8 cellular contexts compared by ENCODE assay signal in genomic region chr20:21102691-21103311, GRCh38. TPM values are rescaled to one million over a fixed set of nuclear protein-coding genes. Genes with fewer than 3 reads are reported as not detected.
DNase-seq lines count a peak whose midpoint lies in the region; ATAC-seq and TF ChIP-seq lines count a peak whose summit lies in the region.

No MANE protein-coding gene starts in this region.

- H3K4me1 ChIP-seq in ovary (ENCODE audit: insufficient read depth): peaks cover 3% of the 10 kb centered on the region

- H3K36me3 ChIP-seq in ovary: no peaks in the 10 kb centered on the region

- no peak overlapping the region for H3K27ac ChIP-seq in ovary

- no peak for TF ChIP-seq POLR2A in ovary (IDR thresholded peaks at IDR 0.05)

- H3K27me3 Mint-ChIP-seq in glutamatergic neuron (ENCODE audit: unreplicated experiment): peaks cover 40% of the 10 kb centered on the region

- POLR2A ChIA-PET in HEK293T (lab: Yijun Ruan, JAX): no interaction called here

- intact Hi-C loops in ovary (cut with DNase I): no loop called here

- H3K4me3 Mint-ChIP-seq in glutamatergic neuron (ENCODE audit: unreplicated experiment): peak overlapping the region; percentile 78

- H3K4me1 Mint-ChIP-seq in glutamatergic neuron (ENCODE audit: low read depth, unreplicated experiment): peaks cover 7% of the 10 kb centered on the region

- H3K27ac Mint-ChIP-seq in glutamatergic neuron (ENCODE audit: unreplicated experiment): no peak overlapping the region

- peaks cover 4% of the 10 kb centered on the region for H3K27me3 ChIP-seq in ovary

- H3K9me3 Mint-ChIP-seq in glutamatergic neuron (ENCODE audit: unreplicated experiment): peaks cover 8% of the 10 kb centered on the region

- H3K36me3 Mint-ChIP-seq in glutamatergic neuron (ENCODE audit: unreplicated experiment): no peaks in the 10 kb centered on the region

- H3K4me3 ChIP-seq in WI38 (ENCODE audit: low read depth, low read length) (0 out of 2 replicates have a peak overlapping the region, but pooled peaks have one; percentile 8), ovary (peak overlapping the region; percentile 11)

- CTCF ChIA-PET in HEK293T (lab: Yijun Ruan, JAX): no interaction called here

- TF ChIP-seq CTCF in WI38 (IDR thresholded peaks at IDR 0.05; ENCODE audit: low read depth, low read length) (no peak), glutamatergic neuron (IDR thresholded peaks at IDR 0.05; ENCODE audit: partially characterized antibody, unreplicated experiment) (no peak), ovary (IDR thresholded peaks at IDR 0.05) (no peak)

- 2 to 3% (median 2%) methylated on average over 27 to 35 of the region's 35 CpGs for WGBS in ovary, 3 donors

- peak; percentile 22 for ATAC-seq in GM19468 (IDR thresholded peaks at IDR 0.05; ENCODE audit: extremely low read depth, unreplicated experiment)
- ATAC-seq in GM21717 (IDR thresholded peaks at IDR 0.05; ENCODE audit: unreplicated experiment): no peak
- no peak for ATAC-seq in GM19023 (IDR thresholded peaks at IDR 0.05; ENCODE audit: unreplicated experiment)

- peak; percentile 55 for DNase-seq in AG20443 (ENCODE audit: low spot score)
- DNase-seq in glutamatergic neuron: peak; percentile 50
- DNase-seq in ovary: peak in 2 of 5 donors; percentile 22 to 38
- no peak for DNase-seq in HEK293T (ENCODE audit: extremely low spot score)

- no peak for TF ChIP-seq EP300 in ovary (IDR thresholded peaks at IDR 0.05)

- H3K9me3 ChIP-seq in ovary: no peaks in the 10 kb centered on the region

TF ChIP-seq in HEK293T, 16 proteins besides CTCF, POLR2A, EP300 and RAD21:
- TF ChIP-seq BHLHE40 (IDR thresholded peaks at IDR 0.05; ENCODE audit: borderline replicate concordance): no peak
- TF ChIP-seq ARNT (IDR thresholded peaks at IDR 0.05): no peak
- TF ChIP-seq L3MBTL2 (conservative IDR thresholded peaks at IDR 0.05): no peak
- TF ChIP-seq PKNOX1 (IDR thresholded peaks at IDR 0.05): no peak
- no peak for TF ChIP-seq SP1 (IDR thresholded peaks at IDR 0.05)
- no peak for TF ChIP-seq CTBP1 (IDR thresholded peaks at IDR 0.05; ENCODE audit: borderline replicate concordance)
- TF ChIP-seq ZNF384 (IDR thresholded peaks at IDR 0.05): no peak
- TF ChIP-seq TARDBP (IDR thresholded peaks at IDR 0.05): no peak
- TF ChIP-seq ELF4 (IDR thresholded peaks at IDR 0.05): no peak
- no peak for TF ChIP-seq FOXK2 (IDR thresholded peaks at IDR 0.05)
- TF ChIP-seq HDGF (IDR thresholded peaks at IDR 0.05; ENCODE audit: borderline replicate concordance): no peak
- no peak for TF ChIP-seq LEF1 (IDR thresholded peaks at IDR 0.05; ENCODE audit: borderline replicate concordance)
- TF ChIP-seq SUZ12 (IDR thresholded peaks at IDR 0.05): no peak

RNA-seq across cellular contexts. Expression of gene LINC00237, which starts 3.4 kb away (rescaled TPM):
- total RNA-seq in glutamatergic neuron (ENCODE audit: unreplicated experiment) (not detected), ovary (under 1 TPM in 1 of 7 donors, not detected in 6; 0.72 TPM)
- polyA plus RNA-seq in ovary: not detected

RNA-seq across cellular contexts. Expression of gene KIZ, which starts 23.1 kb away (rescaled TPM):
- total RNA-seq in glutamatergic neuron (ENCODE audit: unreplicated experiment) (17.7 TPM), ovary (10 to 100 TPM; 20.5 to 59.5 (median 44.7) TPM)
- 10 to 100 TPM; 35.3 to 42.1 TPM for polyA plus RNA-seq in ovary
